In genomic region chr10:6204063-6204340, GRCh38 we compare ENCODE assay signal across 8 cellular contexts. TPM values are rescaled to one million over a fixed set of nuclear protein-coding genes. Genes with fewer than 3 reads are reported as not detected.
A peak's percentile ranks its signal among the peaks of the same experiment; 100 is the strongest.
DNase-seq lines count a peak whose midpoint lies in the region; TF ChIP-seq lines count a peak whose summit lies in the region.

No MANE protein-coding gene starts in this region.

- no peaks in the 10 kb centered on the region for H3K36me3 ChIP-seq in testis (ENCODE audit: low read depth, missing control alignments)

- H3K4me1 Mint-ChIP-seq in nephron progenitor cell, result peaks cover 53% of the 10 kb centered on the region

- H3K4me3 Mint-ChIP-seq in nephron progenitor cell, result peak overlapping the region; percentile 99

- no peaks in the 10 kb centered on the region for H3K9me3 ChIP-seq in testis

- WGBS in testis, 2 donors, result 1 to 3% methylated on average over 6 to 27 of the region's 28 CpGs

- TF ChIP-seq POLR2A in erythroblast (IDR thresholded peaks at IDR 0.05; ENCODE audit: low read length) (no peak), testis (IDR thresholded peaks at IDR 0.05) (no peak)

- DNase-seq in DMS53 (lab: John Stamatoyannopoulos, UW), result peak; percentile 60
- no peak for DNase-seq in DMS53 treated with DMSO at 0.1 percent for 48 hours (lab: John Stamatoyannopoulos, UW; ENCODE audit: unreplicated experiment)
- DNase-seq in activated T-cell treated with anti-CD3 and anti-CD28 coated beads for 1 hour (ENCODE audit: low read depth), result peak; percentile 42
- DNase-seq in erythroblast (lab: John Stamatoyannopoulos, UW), result peak; percentile 21 to 43
- peak; percentile 65 for DNase-seq in nephron progenitor cell
- DNase-seq in testis, result no peak
- DNase-seq in NCI-H1105 treated with DMSO at 0.1 percent for 48 hours (lab: John Stamatoyannopoulos, UW), result no peak
- no peak for DNase-seq in globus pallidus (ENCODE audit: low spot score)

- H3K27ac Mint-ChIP-seq in nephron progenitor cell, result no peak overlapping the region

- peak overlapping the region; percentile 75 to 81 for H3K4me3 ChIP-seq in testis

- TF ChIP-seq CTCF in nephron progenitor cell (IDR thresholded peaks at IDR 0.05), result no peak
- TF ChIP-seq CTCF in testis (IDR thresholded peaks at IDR 0.05), result no peak

- H3K36me3 Mint-ChIP-seq in nephron progenitor cell (ENCODE audit: low read depth), result peaks cover 19% of the 10 kb centered on the region

- H3K4me1 ChIP-seq in testis, result peaks cover 26% of the 10 kb centered on the region

- intact Hi-C loops in testis (cut with DNase I; ENCODE audit: low total_unique reads), result loop anchor here (5.0 to 10.0 kb wide), 2 partner anchors 42 to 201 kb away; no protein-coding TSS in a partner anchor

- peaks cover 15% of the 10 kb centered on the region for H3K9me3 Mint-ChIP-seq in nephron progenitor cell

- H3K27ac ChIP-seq in testis, result peak overlapping the region; percentile 68 to 91

- H3K27me3 ChIP-seq in testis, result no peaks in the 10 kb centered on the region

- H3K27me3 Mint-ChIP-seq in nephron progenitor cell (ENCODE audit: low read depth, poor library complexity), result peaks cover 8% of the 10 kb centered on the region

RNA-seq across cellular contexts. Expression of gene PFKFB3, which starts 1.3 kb away (rescaled TPM):
- 10 to 100 TPM; 53.9 to 65.3 TPM for total RNA-seq in testis
- polyA plus RNA-seq in testis (ENCODE audit: insufficient read depth, low read depth, low replicate concordance), result 31.7 TPM

Comparison
In these comparisons a context has a peak if more than half of its experiments do, and no peak if none do; other contexts are left out.
1. DNase-seq: peak in DMS53 (single experiment), activated T-cell treated with anti-CD3 and anti-CD28 coated beads for 1 hour (single experiment), erythroblast (2 of 2) and nephron progenitor cell (single experiment); none in DMS53 treated with DMSO at 0.1 percent for 48 hours (single experiment), testis (single experiment), NCI-H1105 treated with DMSO at 0.1 percent for 48 hours (single experiment) and globus pallidus (single experiment).